ENCODE assay signal across 8 cellular contexts in genomic region chr13:49300716-49301589, GRCh38. TPM values are rescaled to one million over a fixed set of nuclear protein-coding genes. Genes with fewer than 3 reads are reported as not detected.
DNase-seq lines count a peak whose midpoint lies in the region; ATAC-seq and TF ChIP-seq lines count a peak whose summit lies in the region.

No MANE protein-coding gene starts in this region.

- H3K9ac ChIP-seq in fibroblast of lung (ENCODE audit: insufficient read depth, low read length) (no peak overlapping the region), neural progenitor cell (no peak overlapping the region)

- H3K79me2 ChIP-seq in fibroblast of lung (ENCODE audit: control insufficient read depth, insufficient read depth, low read length), result no peaks in the 10 kb centered on the region
- H3K79me2 ChIP-seq in neural progenitor cell (ENCODE audit: low read depth), result no peaks in the 10 kb centered on the region

- H3K36me3 Mint-ChIP-seq in activated T-cell treated with anti-CD3 and anti-CD28 coated beads, Interleukin-2, amount 50 U/mL, for 4 hours (ENCODE audit: insufficient read depth), result no peaks in the 10 kb centered on the region
- H3K36me3 Mint-ChIP-seq in neural progenitor cell, result no peaks in the 10 kb centered on the region

- peak; percentile 53 for ATAC-seq in GM19468 (IDR thresholded peaks at IDR 0.05; ENCODE audit: extremely low read depth, unreplicated experiment)
- peak; percentile 96 to 99 for ATAC-seq in activated T-cell treated with anti-CD3 and anti-CD28 coated beads, Interleukin-2, amount 50 U/mL, for 4 hours

- no peak for TF ChIP-seq POLR2A in Peyer's patch (IDR thresholded peaks at IDR 0.05)

- H3K9me3 ChIP-seq in Peyer's patch, result no peaks in the 10 kb centered on the region
- no peaks in the 10 kb centered on the region for H3K9me3 ChIP-seq in fibroblast of lung (ENCODE audit: control insufficient read depth, insufficient read depth, low read depth, low read length)
- no peaks in the 10 kb centered on the region for H3K9me3 ChIP-seq in neural progenitor cell (ENCODE audit: low read depth)

- H3K4me2 ChIP-seq in fibroblast of lung (ENCODE audit: extremely low read depth, insufficient read depth, low read length), result peak overlapping the region; percentile 77
- H3K4me2 ChIP-seq in neural progenitor cell, result no peak overlapping the region

- H3K4me1 ChIP-seq in Peyer's patch, result peaks cover 0 to 9% (median 0%) of the 10 kb centered on the region in 4 donors
- no peaks in the 10 kb centered on the region for H3K4me1 ChIP-seq in fibroblast of lung (ENCODE audit: control insufficient read depth, extremely low read depth, insufficient read depth, low read length)
- H3K4me1 ChIP-seq in neural progenitor cell, result no peaks in the 10 kb centered on the region

- no peaks in the 10 kb centered on the region for H3K9me3 Mint-ChIP-seq in activated T-cell treated with anti-CD3 and anti-CD28 coated beads, Interleukin-2, amount 50 U/mL, for 4 hours
- H3K9me3 Mint-ChIP-seq in neural progenitor cell, result no peaks in the 10 kb centered on the region

- H3K4me3 Mint-ChIP-seq in activated T-cell treated with anti-CD3 and anti-CD28 coated beads, Interleukin-2, amount 50 U/mL, for 4 hours, result peak overlapping the region; percentile 48
- H3K4me3 Mint-ChIP-seq in neural progenitor cell, result no peak overlapping the region

- H3K36me3 ChIP-seq in Peyer's patch, result no peaks in the 10 kb centered on the region
- no peaks in the 10 kb centered on the region for H3K36me3 ChIP-seq in fibroblast of lung (ENCODE audit: control insufficient read depth, insufficient read depth, low read length)
- H3K36me3 ChIP-seq in neural progenitor cell, result no peaks in the 10 kb centered on the region

- H3K4me3 ChIP-seq in Peyer's patch, result peak overlapping the region in 3 of 4 donors; percentile 27 to 51 (median 36)
- no peak overlapping the region for H3K4me3 ChIP-seq in fibroblast of lung (replicated peaks in 1 of 4; ENCODE audit: control extremely low read depth in 1 of 4, insufficient read depth in 1 of 4, low read depth in 3 of 4, low read length in 4 of 4)
- no peak overlapping the region for H3K4me3 ChIP-seq in neural progenitor cell

- H4K20me1 ChIP-seq in fibroblast of lung (ENCODE audit: control insufficient read depth, extremely low read depth, insufficient read depth, low read length) (no peaks in the 10 kb centered on the region), neural progenitor cell (ENCODE audit: low read depth) (no peaks in the 10 kb centered on the region)

- peaks cover 9% of the 10 kb centered on the region for H3K4me1 Mint-ChIP-seq in activated T-cell treated with anti-CD3 and anti-CD28 coated beads, Interleukin-2, amount 50 U/mL, for 4 hours (ENCODE audit: low read depth)
- H3K4me1 Mint-ChIP-seq in neural progenitor cell, result peaks cover 38% of the 10 kb centered on the region

- no peaks in the 10 kb centered on the region for H3K27me3 ChIP-seq in Peyer's patch
- H3K27me3 ChIP-seq in fibroblast of lung (ENCODE audit: control insufficient read depth, insufficient read depth, low read length), result no peaks in the 10 kb centered on the region
- H3K27me3 ChIP-seq in neural progenitor cell, result no peaks in the 10 kb centered on the region

- no peaks in the 10 kb centered on the region for H3F3A ChIP-seq in neural progenitor cell (ENCODE audit: low read depth)

- peak overlapping the region in 1 of 4 donors; percentile 32 for H3K27ac ChIP-seq in Peyer's patch
- H3K27ac ChIP-seq in fibroblast of lung (ENCODE audit: insufficient read depth, low read length), result no peak overlapping the region
- H3K27ac ChIP-seq in neural progenitor cell, result no peak overlapping the region
- peak overlapping the region; percentile 86 for H3K27ac ChIP-seq in substantia nigra (ENCODE audit: low read depth, low read length, poor library complexity, severe bottlenecking)

- TF ChIP-seq CTCF in Peyer's patch (IDR thresholded peaks at IDR 0.05), result peak; percentile 77 to 97 (median 88)
- TF ChIP-seq CTCF in fibroblast of lung (conservative IDR thresholded peaks at IDR 0.05 in 1 of 2, IDR thresholded peaks at IDR 0.05 in 1 of 2; ENCODE audit: low read depth in 1 of 2, low read length in 2 of 2), result peak; percentile 85 to 87
- TF ChIP-seq CTCF in neural progenitor cell (IDR thresholded peaks at IDR 0.05), result peak; percentile 92

- DNase-seq in D341Med (ENCODE audit: low spot score) (peak; percentile 73), HT-29 (ENCODE audit: low spot score) (peak; percentile 73), Peyer's patch (peak; percentile 57 to 82 (median 64)), fibroblast of lung (ENCODE audit: low read depth in 2 of 2) (peak; percentile 61 to 84), neural progenitor cell (ENCODE audit: low spot score) (peak; percentile 73), substantia nigra (lab: John Stamatoyannopoulos, UW) (peak in 33 of 49 donors; percentile 23 to 82 (median 44))
- peak; percentile 65 for DNase-seq in activated T-cell treated with anti-CD3 and anti-CD28 coated beads, Interleukin-2, amount 50 U/mL, for 4 hours

- peak overlapping the region; percentile 29 for H3K27ac Mint-ChIP-seq in neural progenitor cell

- H2AFZ ChIP-seq in fibroblast of lung (ENCODE audit: low read length) (peak overlapping the region; percentile 87), neural progenitor cell (replicated peaks) (peak overlapping the region; percentile 72)

- no peaks in the 10 kb centered on the region for H3K27me3 Mint-ChIP-seq in activated T-cell treated with anti-CD3 and anti-CD28 coated beads, Interleukin-2, amount 50 U/mL, for 4 hours (ENCODE audit: low read depth)
- H3K27me3 Mint-ChIP-seq in neural progenitor cell (ENCODE audit: insufficient read depth, low read depth), result peaks cover 8% of the 10 kb centered on the region

RNA-seq across cellular contexts. Expression of gene CDADC1, which starts 53.2 kb away (rescaled TPM):
- total RNA-seq in HT-29 (2014; rRNA removed; shearing (Covaris generic)), result 6.4 and 6.5 TPM in 2 replicates
- 1 to 10 TPM; 4.7 to 9.2 (median 7.1) TPM for total RNA-seq in Peyer's patch
- 10 to 100 TPM in 1 of 3 donors, 1 to 10 TPM in 2; 7.0 to 10.7 (median 7.9) TPM for total RNA-seq in activated T-cell treated with anti-CD3 and anti-CD28 coated beads, Interleukin-2, amount 50 U/mL, for 4 hours
- total RNA-seq in fibroblast of lung, result 6.1 and 6.7 TPM in 2 replicates
- 4.1 and 6.6 TPM in 2 replicates for polyA plus RNA-seq in fibroblast of lung
- polyA plus RNA-seq in fibroblast of lung (2012), result 6.4 and 8.8 TPM in 2 replicates
- polyA minus RNA-seq in fibroblast of lung (ENCODE audit: low replicate concordance), result 0.86 and 1.8 TPM in 2 replicates
- total RNA-seq in neural progenitor cell (ENCODE audit: low replicate concordance), result 1.7 and 2.9 TPM in 2 replicates

Comparison
In these comparisons a context has a peak if more than half of its experiments do, and no peak if none do; other contexts are left out.
1. H3K4me3 ChIP-seq: peak in Peyer's patch (3 of 4); none in fibroblast of lung (0 of 4) and neural progenitor cell (single experiment).
2. Peak in every context shown above with its lines, with median percentiles within 50 percentile points of each other: DNase-seq and CTCF ChIP-seq.